ENCODE assay signal across 16 cellular contexts in genomic region chr9:131682261-131682660, GRCh38. TPM values are rescaled to one million over a fixed set of nuclear protein-coding genes. Genes with fewer than 3 reads are reported as not detected.
A peak's percentile ranks its signal among the peaks of the same experiment; 100 is the strongest.
DNase-seq lines count a peak whose midpoint lies in the region; ATAC-seq and TF ChIP-seq lines count a peak whose summit lies in the region.
"Had no signal": no experiment of that assay in that cellular context is flagged by ENCODE, and none has a peak within 500 bp of the region (broad histone marks: within the 10 kb centered on the region; RNA-seq: fewer than 3 reads in every experiment).

No MANE protein-coding gene starts in this region.

- ATAC-seq in GM23338: no peak
- ATAC-seq in activated T-helper 17 cell treated with anti-CD3 and anti-CD28 coated beads, Interleukin-2, amount 50 U/mL, for 72 hours (replicated peaks): no peak
- ATAC-seq in right lobe of liver: no peak
- ATAC-seq in stimulated activated naive B cell treated with anti-CD40 and anti-IgM and Interleukin-4, amounts not matched to agents 10 μg/mL and 1 μg/mL and 100 μg/mL, for 72 hours (replicated peaks): no peak

- H3K9me3 ChIP-seq in right lobe of liver: no peaks in the 10 kb centered on the region
- H3K9me3 ChIP-seq: ovary, SK-N-SH had no signal

- peaks cover 5% of the 10 kb centered on the region; the same call in 1 of the 2 replicates for H3K9me2 ChIP-seq in GM23338 (ENCODE audit: insufficient read depth)
- H3K9me2 ChIP-seq: SK-N-SH had no signal

- H3K27ac ChIP-seq in GM23338 (ENCODE audit: low read depth) (peak overlapping the region; percentile 87), right lobe of liver (peak overlapping the region in 2 of 3 donors; percentile 19 to 35)
- H3K27ac ChIP-seq: C4-2B, cardiac muscle cell had no signal

- H3K4me3 Mint-ChIP-seq in GM23338: no peak overlapping the region
- H3K4me3 Mint-ChIP-seq in activated T-helper 17 cell treated with anti-CD3 and anti-CD28 coated beads, Interleukin-2, amount 50 U/mL, for 72 hours: no peak overlapping the region
- peak overlapping the region in 1 of 2 donors; percentile 21 for H3K4me3 Mint-ChIP-seq in stimulated activated naive B cell treated with anti-CD40 and anti-IgM and Interleukin-4, amounts not matched to agents 10 μg/mL and 1 μg/mL and 100 μg/mL, for 72 hours
- H3K4me3 Mint-ChIP-seq: activated naive CD4-positive, alpha-beta T cell treated with anti-CD3 and anti-CD28 coated beads, Interleukin-2, amount 50 U/mL, for 24 hours had no signal

- H3K36me3 Mint-ChIP-seq in GM23338 (ENCODE audit: low read depth): peaks cover 41% of the 10 kb centered on the region
- peaks cover 23% of the 10 kb centered on the region for H3K36me3 Mint-ChIP-seq in activated T-helper 17 cell treated with anti-CD3 and anti-CD28 coated beads, Interleukin-2, amount 50 U/mL, for 72 hours (ENCODE audit: low read depth)
- peaks cover 33 to 54% of the 10 kb centered on the region in 2 donors for H3K36me3 Mint-ChIP-seq in stimulated activated naive B cell treated with anti-CD40 and anti-IgM and Interleukin-4, amounts not matched to agents 10 μg/mL and 1 μg/mL and 100 μg/mL, for 72 hours

- intact Hi-C loops in right lobe of liver (cut with DNase I): no loop called here

- TF ChIP-seq POLR2A in right lobe of liver (IDR thresholded peaks at IDR 0.05): no peak

- H3K4me1 Mint-ChIP-seq in GM23338: peaks cover 78% of the 10 kb centered on the region
- peaks cover 68% of the 10 kb centered on the region for H3K4me1 Mint-ChIP-seq in activated T-helper 17 cell treated with anti-CD3 and anti-CD28 coated beads, Interleukin-2, amount 50 U/mL, for 72 hours
- H3K4me1 Mint-ChIP-seq in stimulated activated naive B cell treated with anti-CD40 and anti-IgM and Interleukin-4, amounts not matched to agents 10 μg/mL and 1 μg/mL and 100 μg/mL, for 72 hours: peaks cover 60 to 100% of the 10 kb centered on the region in 2 donors

- H3F3A ChIP-seq in GM23338 (replicated peaks; ENCODE audit: low read depth): no peaks in the 10 kb centered on the region; the same call in none of the 2 replicates

- peaks cover 65% of the 10 kb centered on the region for H3K79me2 ChIP-seq in GM23338 (replicated peaks; ENCODE audit: insufficient read depth)

- H3K27me3 Mint-ChIP-seq in GM23338 (ENCODE audit: insufficient read depth, low read depth, poor library complexity): peaks cover 12% of the 10 kb centered on the region
- H3K27me3 Mint-ChIP-seq in activated T-helper 17 cell treated with anti-CD3 and anti-CD28 coated beads, Interleukin-2, amount 50 U/mL, for 72 hours: no peaks in the 10 kb centered on the region
- no peaks in the 10 kb centered on the region for H3K27me3 Mint-ChIP-seq in stimulated activated naive B cell treated with anti-CD40 and anti-IgM and Interleukin-4, amounts not matched to agents 10 μg/mL and 1 μg/mL and 100 μg/mL, for 72 hours
- H3K27me3 Mint-ChIP-seq: activated naive CD4-positive, alpha-beta T cell treated with anti-CD3 and anti-CD28 coated beads, Interleukin-2, amount 50 U/mL, for 24 hours had no signal

- WGBS in right lobe of liver (ENCODE audit: insufficient coverage, low coverage, low lambda C conversion rate, missing lambda C conversion rate): 60% methylated on average over 11 of the region's 11 CpGs

- H3K4me3 ChIP-seq in GM23338: 0 out of 2 replicates have a peak overlapping the region, but pooled peaks have one; percentile 13
- H3K4me3 ChIP-seq in right lobe of liver: no peak overlapping the region
- H3K4me3 ChIP-seq: cardiac muscle cell, ovary had no signal

- H3K27me3 ChIP-seq in GM23338 (ENCODE audit: insufficient read depth) (no peaks in the 10 kb centered on the region), right lobe of liver (no peaks in the 10 kb centered on the region)
- H3K27me3 ChIP-seq: cardiac muscle cell, ovary had no signal

- DNase-seq in GM23338 (ENCODE audit: low spot score): no peak
- peak in 1 of 3 donors; percentile 35 for DNase-seq in right lobe of liver
- no peak for DNase-seq in stimulated activated naive B cell treated with anti-CD40 and anti-IgM and Interleukin-4, amounts not matched to agents 10 μg/mL and 1 μg/mL and 100 μg/mL, for 72 hours
- DNase-seq in NCI-H1105 (lab: John Stamatoyannopoulos, UW): no peak
- no peak for DNase-seq in activated CD4-positive, CD25-positive, alpha-beta regulatory T cell (lab: John Stamatoyannopoulos, UW)
- no peak for DNase-seq in activated CD4-positive, alpha-beta T cell treated with anti-CD3 and anti-CD28 coated beads, Interleukin-2, amount 50 U/mL, for 4 hours
- DNase-seq: activated CD8-positive, alpha-beta memory T cell treated with anti-CD3 and anti-CD28 coated beads, Interleukin-2, amount 50 U/mL, for 4 hours; mammary epithelial cell; NCI-H446 treated with DMSO at 0.1 percent for 48 hours; ovary; SK-N-SH; trophoblast cell had no signal

- no peaks in the 10 kb centered on the region for H4K20me1 ChIP-seq in GM23338 (replicated peaks; ENCODE audit: insufficient read depth)

- H3K4me1 ChIP-seq in GM23338 (ENCODE audit: insufficient read depth) (peaks cover 69% of the 10 kb centered on the region), right lobe of liver (peaks cover 0 to 22% (median 14%) of the 10 kb centered on the region in 4 donors)

- H3K4me2 ChIP-seq in GM23338: peak overlapping the region; percentile 60
- H3K4me2 ChIP-seq: SK-N-SH had no signal

- H3K9me3 Mint-ChIP-seq in GM23338: peaks cover 31% of the 10 kb centered on the region
- no peaks in the 10 kb centered on the region for H3K9me3 Mint-ChIP-seq in activated T-helper 17 cell treated with anti-CD3 and anti-CD28 coated beads, Interleukin-2, amount 50 U/mL, for 72 hours
- no peaks in the 10 kb centered on the region for H3K9me3 Mint-ChIP-seq in stimulated activated naive B cell treated with anti-CD40 and anti-IgM and Interleukin-4, amounts not matched to agents 10 μg/mL and 1 μg/mL and 100 μg/mL, for 72 hours
- H3K9me3 Mint-ChIP-seq: activated naive CD4-positive, alpha-beta T cell treated with anti-CD3 and anti-CD28 coated beads, Interleukin-2, amount 50 U/mL, for 24 hours had no signal

- no peak overlapping the region for H2AFZ ChIP-seq in GM23338

- no peaks in the 10 kb centered on the region for H3K36me3 ChIP-seq in GM23338 (ENCODE audit: insufficient read depth)
- no peaks in the 10 kb centered on the region for H3K36me3 ChIP-seq in right lobe of liver
- H3K36me3 ChIP-seq: cardiac muscle cell, ovary had no signal

- peak overlapping the region; percentile 72 for H3K27ac Mint-ChIP-seq in GM23338
- H3K27ac Mint-ChIP-seq in activated T-helper 17 cell treated with anti-CD3 and anti-CD28 coated beads, Interleukin-2, amount 50 U/mL, for 72 hours: peak overlapping the region; percentile 69
- H3K27ac Mint-ChIP-seq in stimulated activated naive B cell treated with anti-CD40 and anti-IgM and Interleukin-4, amounts not matched to agents 10 μg/mL and 1 μg/mL and 100 μg/mL, for 72 hours: peak overlapping the region; percentile 82
- H3K27ac Mint-ChIP-seq: activated naive CD4-positive, alpha-beta T cell treated with anti-CD3 and anti-CD28 coated beads, Interleukin-2, amount 50 U/mL, for 24 hours had no signal

- no peak for TF ChIP-seq CTCF in GM23338 (conservative IDR thresholded peaks at IDR 0.05; ENCODE audit: low read depth in 2 of 2)
- TF ChIP-seq CTCF in right lobe of liver (IDR thresholded peaks at IDR 0.05): no peak

TF ChIP-seq in GM23338, 12 proteins besides CTCF, POLR2A, EP300 and RAD21:
- TF ChIP-seq ETS1 (IDR thresholded peaks at IDR 0.05) (no peak), CREB1 (CRISPR knock-in tag; IDR thresholded peaks at IDR 0.05; ENCODE audit: low read depth) (no peak), ZNF331 (CRISPR knock-in tag; IDR thresholded peaks at IDR 0.05; ENCODE audit: low read depth) (no peak), NANOG (IDR thresholded peaks at IDR 0.05; ENCODE audit: borderline replicate concordance) (no peak), EZH2phosphoT487 (IDR thresholded peaks at IDR 0.05; ENCODE audit: unreplicated experiment) (no peak)

RNA-seq across cellular contexts. Expression of gene RAPGEF1, which starts 57.6 kb away (rescaled TPM):
- total RNA-seq in GM23338 (2014; rRNA removed; shearing (Covaris generic)): 80.7 and 82.8 TPM in 2 replicates
- 9.9 and 10.9 TPM in 2 replicates for polyA plus RNA-seq in GM23338 (2016; fragmentation: Nextera tagmentation; extraction: Ambion mirVana)
- total RNA-seq in activated T-helper 17 cell treated with anti-CD3 and anti-CD28 coated beads, Interleukin-2, amount 50 U/mL, for 72 hours: 100 to 1,000 TPM; 147 to 167 TPM
- 10 to 100 TPM; 22.9 to 53.6 (median 30.2) TPM for total RNA-seq in right lobe of liver
